In genomic region chr11:102191832-102192231, GRCh38 we compare ENCODE assay signal across 13 cellular contexts.
"Had no signal": no experiment of that assay in that cellular context is flagged by ENCODE, and none has a peak within 500 bp of the region (broad histone marks: within the 10 kb centered on the region; RNA-seq: fewer than 3 reads in every experiment).

No MANE protein-coding gene starts in this region.

- H3K9me3 Mint-ChIP-seq: activated naive CD4-positive, alpha-beta T cell treated with anti-CD3 and anti-CD28 coated beads for 36 hours; natural killer cell treated with Interleukin-12 subunit alpha and Interleukin-12 subunit beta and Interleukin-15 and Interleukin-18, amount 100 ng/mL, for 72 hours; T-cell had no signal

- H3K4me3 Mint-ChIP-seq: activated naive CD4-positive, alpha-beta T cell treated with anti-CD3 and anti-CD28 coated beads for 36 hours; natural killer cell treated with Interleukin-12 subunit alpha and Interleukin-12 subunit beta and Interleukin-15 and Interleukin-18, amount 100 ng/mL, for 72 hours; T-cell had no signal

- H3K27me3 ChIP-seq: foreskin keratinocyte, tibial nerve had no signal

- H3K4me1 Mint-ChIP-seq: T-cell had no signal

- H3K27ac ChIP-seq: foreskin keratinocyte, psoas muscle, tibial nerve, VCaP had no signal

- H3K4me3 ChIP-seq: psoas muscle, tibial nerve had no signal

- H3K36me3 Mint-ChIP-seq: natural killer cell treated with Interleukin-12 subunit alpha and Interleukin-12 subunit beta and Interleukin-15 and Interleukin-18, amount 100 ng/mL, for 72 hours; T-cell had no signal

- DNase-seq: activated CD4-positive, alpha-beta T cell treated with anti-CD3 and anti-CD28 coated beads for 48 hours; activated CD8-positive, alpha-beta memory T cell treated with anti-CD3 and anti-CD28 coated beads for 24 hours; activated naive CD4-positive, alpha-beta T cell treated with anti-CD3 and anti-CD28 coated beads for 36 hours; foreskin keratinocyte; left cardiac atrium; psoas muscle; stimulated activated CD4-positive, alpha-beta T cell treated with anti-CD3 and anti-CD28 coated beads, Interleukin-4, amount 100 ng/mL, for 4 hours; T-cell; T1000 had no signal

- ATAC-seq: esophagus mucosa; foreskin keratinocyte; natural killer cell treated with Interleukin-12 subunit alpha and Interleukin-12 subunit beta and Interleukin-15 and Interleukin-18, amount 100 ng/mL, for 72 hours; psoas muscle; T-cell had no signal

- H3K27ac Mint-ChIP-seq: activated naive CD4-positive, alpha-beta T cell treated with anti-CD3 and anti-CD28 coated beads for 36 hours; natural killer cell treated with Interleukin-12 subunit alpha and Interleukin-12 subunit beta and Interleukin-15 and Interleukin-18, amount 100 ng/mL, for 72 hours; T-cell had no signal

- H3K9me3 ChIP-seq: psoas muscle had no signal
